8 cellular contexts compared by ENCODE assay signal in the genomic region with DNA sequence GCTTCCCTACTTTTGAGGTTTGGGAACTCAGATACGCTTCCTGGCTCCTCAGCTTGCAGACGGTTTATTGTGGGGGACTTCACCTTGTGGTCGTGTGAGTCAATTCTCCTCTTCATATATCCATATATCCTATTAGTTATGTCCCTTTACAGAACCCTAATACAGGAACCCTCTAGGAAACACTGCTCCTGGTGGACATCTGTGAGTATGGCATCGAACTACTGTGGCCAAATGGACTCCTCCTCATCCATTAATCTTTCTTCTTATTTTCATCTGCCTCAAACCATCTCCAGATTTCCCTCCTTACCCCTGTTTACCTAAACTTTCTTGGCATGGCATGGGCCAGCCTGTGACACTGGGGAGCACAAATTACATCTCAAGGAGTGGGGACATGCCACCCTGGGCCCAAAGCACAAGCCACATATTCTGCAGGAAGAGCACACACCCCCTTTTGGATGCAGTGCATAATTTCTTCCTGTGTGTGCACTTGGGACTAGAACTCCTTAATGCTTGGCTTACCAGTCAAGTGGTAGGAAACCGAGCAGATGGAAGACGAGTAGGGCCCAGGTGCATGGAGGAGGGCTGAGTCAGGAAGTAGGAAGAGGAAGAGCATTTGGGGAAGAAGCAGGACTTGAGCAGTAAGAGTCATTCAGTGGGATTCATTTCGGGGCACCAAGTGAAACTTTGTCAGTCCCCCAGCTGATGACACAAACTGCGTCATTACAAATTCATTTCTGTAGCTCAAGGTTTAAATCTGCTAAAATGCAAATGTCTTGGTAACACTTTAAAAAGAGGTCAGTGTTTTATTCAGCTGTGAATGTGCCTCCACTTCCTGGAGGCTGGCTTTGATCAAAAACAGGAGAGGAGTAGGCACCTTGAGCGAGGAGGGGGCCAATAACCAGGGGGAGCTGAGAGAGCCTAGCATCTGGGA.
DNase-seq lines count a peak whose midpoint lies in the region; ATAC-seq and TF ChIP-seq lines count a peak whose summit lies in the region.

No MANE protein-coding gene starts in this region.

- H3K36me3 ChIP-seq in cardiac muscle cell: no peaks in the 10 kb centered on the region
- no peaks in the 10 kb centered on the region for H3K36me3 ChIP-seq in thyroid gland

- TF ChIP-seq CTCF in cardiac muscle cell (IDR thresholded peaks at IDR 0.05; ENCODE audit: low read depth, low read length) (peak; percentile 57), dorsolateral prefrontal cortex (IDR thresholded peaks at IDR 0.05 in 54 of 56, conservative IDR thresholded peaks at IDR 0.05 in 2 of 56; ENCODE audit: low read depth in 1 of 56, partially characterized antibody in 56 of 56) (peak in 44 of 56 donors; percentile 10 to 55 (median 32)), thyroid gland (IDR thresholded peaks at IDR 0.05) (peak in 4 of 6 experiments; percentile 15 to 34 (median 26))

- no peaks in the 10 kb centered on the region for H3K27me3 ChIP-seq in cardiac muscle cell
- H3K27me3 ChIP-seq in dorsolateral prefrontal cortex: no peaks in the 10 kb centered on the region
- no peaks in the 10 kb centered on the region for H3K27me3 ChIP-seq in thyroid gland

- H3K9me3 ChIP-seq in cardiac muscle cell (ENCODE audit: low read depth) (no peaks in the 10 kb centered on the region), thyroid gland (no peaks in the 10 kb centered on the region)

- H3K27ac ChIP-seq in cardiac muscle cell: no peak overlapping the region
- no peak overlapping the region for H3K27ac ChIP-seq in dorsolateral prefrontal cortex
- no peak overlapping the region for H3K27ac ChIP-seq in thyroid gland

- H3K4me3 ChIP-seq in cardiac muscle cell: no peak overlapping the region
- H3K4me3 ChIP-seq in dorsolateral prefrontal cortex: no peak overlapping the region
- H3K4me3 ChIP-seq in thyroid gland (replicated peaks in 1 of 3): no peak overlapping the region

- ATAC-seq in left ventricle myocardium superior: no peak
- ATAC-seq in activated CD4-positive, CD25-positive, alpha-beta regulatory T cell treated with anti-CD3 and anti-CD28 coated beads, Interleukin-2, amount 50 U/mL, for 24 hours: no peak
- no peak for ATAC-seq in GM21526 (IDR thresholded peaks at IDR 0.05; ENCODE audit: low FRiP score, unreplicated experiment)
- no peak for ATAC-seq in HG03571 (IDR thresholded peaks at IDR 0.05; ENCODE audit: unreplicated experiment)

- TF ChIP-seq POLR2A in thyroid gland (IDR thresholded peaks at IDR 0.05): no peak

- peak; percentile 24 to 41 for DNase-seq in cardiac muscle cell (ENCODE audit: low read depth in 1 of 2, low spot score in 1 of 2)
- DNase-seq in left ventricle myocardium superior: no peak
- DNase-seq in NCI-H187 treated with DMSO at 0.1 percent for 48 hours (lab: John Stamatoyannopoulos, UW): peak; percentile 71
- no peak for DNase-seq in dorsolateral prefrontal cortex
- peak in 1 of 2 donors; percentile 9 for DNase-seq in thyroid gland

- peaks cover 11% of the 10 kb centered on the region for H3K4me1 ChIP-seq in cardiac muscle cell (ENCODE audit: low read depth)
- H3K4me1 ChIP-seq in thyroid gland: peaks cover 0 to 7% of the 10 kb centered on the region in 2 donors

- intact Hi-C loops in left ventricle myocardium superior (cut with micrococcal nuclease): no loop called here
- intact Hi-C loops in dorsolateral prefrontal cortex (cut with DNase I): no loop called here
- intact Hi-C loops in thyroid gland (cut with DNase I): no loop called here

- WGBS in thyroid gland, 2 donors: 65 to 70% methylated on average over 9 of the region's 9 CpGs

Comparison
In these comparisons a context has a peak if more than half of its experiments do, and no peak if none do; other contexts are left out.
1. DNase-seq: peak in cardiac muscle cell (2 of 2) and NCI-H187 treated with DMSO at 0.1 percent for 48 hours (single experiment); none in left ventricle myocardium superior (single experiment) and dorsolateral prefrontal cortex (0 of 10).
2. Peak in every context shown above with its lines, with median percentiles within 50 percentile points of each other: CTCF ChIP-seq.